18 cellular contexts compared by ENCODE assay signal in the genomic region with DNA sequence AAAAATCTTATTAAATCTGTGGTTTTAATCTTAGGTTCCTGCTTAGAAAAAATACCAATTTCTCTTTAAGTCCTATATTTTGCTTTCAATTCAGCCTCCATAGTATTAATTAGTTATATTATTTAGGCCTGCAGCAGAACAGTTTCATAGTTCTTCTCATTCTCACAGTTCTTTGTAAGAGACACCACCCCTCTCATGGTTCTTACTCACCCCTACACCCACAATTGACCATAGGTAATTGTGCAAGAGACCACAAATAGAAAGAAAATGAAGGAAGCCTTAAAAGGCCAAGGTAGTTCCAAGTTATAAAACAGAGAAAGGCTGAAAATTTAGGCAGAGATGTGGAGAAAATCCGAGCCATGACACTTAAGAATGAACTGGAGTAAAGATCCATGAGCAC.
A peak's percentile ranks its signal among the peaks of the same experiment; 100 is the strongest.
DNase-seq lines count a peak whose midpoint lies in the region; ATAC-seq and TF ChIP-seq lines count a peak whose summit lies in the region.
"Had no signal": no experiment of that assay in that cellular context is flagged by ENCODE, and none has a peak within 500 bp of the region (broad histone marks: within the 10 kb centered on the region; RNA-seq: fewer than 3 reads in every experiment).

No MANE protein-coding gene starts in this region.

- H2BK15ac ChIP-seq in mesenchymal stem cell (ENCODE audit: low read depth, poor library complexity, severe bottlenecking) = no peak overlapping the region

- TF ChIP-seq CTCF in choroid plexus epithelial cell (conservative IDR thresholded peaks at IDR 0.05; ENCODE audit: low read depth, low read length) = no peak

- H4K8ac ChIP-seq in mesenchymal stem cell (ENCODE audit: low read length) = no peak overlapping the region

- no peak overlapping the region for H3K4me2 ChIP-seq in mesenchymal stem cell (ENCODE audit: low read length, poor library complexity, severe bottlenecking)

- H2AK5ac ChIP-seq in mesenchymal stem cell (ENCODE audit: low read length, severe bottlenecking) = no peak overlapping the region

- no peak overlapping the region for H2BK12ac ChIP-seq in mesenchymal stem cell (ENCODE audit: low read length in 2 of 2)

- H3K18ac ChIP-seq in mesenchymal stem cell (ENCODE audit: low read depth in 1 of 2, low read length in 2 of 2) = no peak overlapping the region

- peaks cover 9% of the 10 kb centered on the region for H3K79me1 ChIP-seq in mesenchymal stem cell (replicated peaks; ENCODE audit: low read length, poor library complexity, severe bottlenecking)

- no peak overlapping the region for H2BK120ac ChIP-seq in mesenchymal stem cell (ENCODE audit: low read depth, low read length)

- H4K91ac ChIP-seq in mesenchymal stem cell (ENCODE audit: low read length) = no peak overlapping the region

- H3K4me3 ChIP-seq in choroid plexus epithelial cell (ENCODE audit: low read depth, low read length) (no peak overlapping the region), mesenchymal stem cell (ENCODE audit: insufficient read depth in 1 of 2, low read depth in 1 of 2, low read length in 2 of 2) (no peak overlapping the region)
- H3K4me3 ChIP-seq: ascending aorta, ovary had no signal

- H3K27ac ChIP-seq in mesenchymal stem cell (ENCODE audit: low read length, poor library complexity, severe bottlenecking) = no peak overlapping the region
- H3K27ac ChIP-seq: ascending aorta, ovary, VCaP had no signal

- H3K23ac ChIP-seq in mesenchymal stem cell (ENCODE audit: low read length in 2 of 2) = no peak overlapping the region

- H3K36me3 ChIP-seq in mesenchymal stem cell (ENCODE audit: control insufficient read depth in 1 of 2, insufficient read depth in 2 of 2, low read depth in 1 of 2, low read length in 2 of 2) = no peaks in the 10 kb centered on the region
- H3K36me3 ChIP-seq: ascending aorta, ovary had no signal

- no peaks in the 10 kb centered on the region for H3K27me3 ChIP-seq in mesenchymal stem cell (ENCODE audit: control insufficient read depth in 1 of 2, insufficient read depth in 1 of 2, low read length in 2 of 2)
- H3K27me3 ChIP-seq: ascending aorta, ovary had no signal

- no peak overlapping the region for H2BK5ac ChIP-seq in mesenchymal stem cell (ENCODE audit: low read depth, low read length, poor library complexity, severe bottlenecking)

- peak; percentile 3 for DNase-seq in EH (ENCODE audit: low read depth)
- DNase-seq in MV-4-11 (lab: John Stamatoyannopoulos, UW) = peak; percentile 59
- DNase-seq in choroid plexus epithelial cell (ENCODE audit: low read depth) = peak; percentile 79
- peak; percentile 7 for DNase-seq in mesenchymal stem cell
- DNase-seq in GM19238 (ENCODE audit: insufficient read length, low spot score) = no peak
- no peak for DNase-seq in NCI-H748 (lab: John Stamatoyannopoulos, UW; ENCODE audit: unreplicated experiment)
- DNase-seq: activated CD8-positive, alpha-beta memory T cell treated with anti-CD3 and anti-CD28 coated beads for 24 hours; activated effector memory CD4-positive, alpha-beta T cell treated with Interleukin-2 at 50 U/mL for 16 hours; glutamatergic neuron; NCI-H1105 treated with DMSO at 0.1 percent for 48 hours; NCI-H2227 treated with DMSO at 0.1 percent for 48 hours; ovary; stimulated activated CD4-positive, alpha-beta T cell treated with anti-CD3 and anti-CD28 coated beads, Interleukin-12 subunit alpha, Interleukin-12 subunit beta, amount 100 ng/mL, for 4 hours had no signal

- H2AFZ ChIP-seq in mesenchymal stem cell (ENCODE audit: low read depth, low read length) = no peak overlapping the region

- ATAC-seq in GM18502 (IDR thresholded peaks at IDR 0.05; ENCODE audit: poor library complexity, unreplicated experiment) = no peak
- no peak for ATAC-seq in HG02870 (IDR thresholded peaks at IDR 0.05; ENCODE audit: unreplicated experiment)
- ATAC-seq: HepG2 had no signal

- 100% methylated on average over 1 of the region's 1 CpG for WGBS in mesenchymal stem cell

- H3K4me1 ChIP-seq in mesenchymal stem cell (ENCODE audit: control insufficient read depth, insufficient read depth, low read depth, low read length) = peaks cover 2% of the 10 kb centered on the region
- H3K4me1 ChIP-seq: ascending aorta had no signal

- H3K14ac ChIP-seq in mesenchymal stem cell (ENCODE audit: low read length in 2 of 2) = no peak overlapping the region

- H3K9ac ChIP-seq in mesenchymal stem cell (ENCODE audit: low read length) = peak overlapping the region; percentile 63

- H3K4ac ChIP-seq in mesenchymal stem cell (ENCODE audit: low read depth in 1 of 2, low read length in 2 of 2) = no peak overlapping the region

- H3K9me3 ChIP-seq in mesenchymal stem cell (ENCODE audit: control insufficient read depth, low read length) = no peaks in the 10 kb centered on the region
- H3K9me3 ChIP-seq: ascending aorta, ovary had no signal

Comparison
In these comparisons a context has a peak if more than half of its experiments do, and no peak if none do; other contexts are left out.
1. DNase-seq: peak in EH (single experiment), MV-4-11 (single experiment), choroid plexus epithelial cell (single experiment) and mesenchymal stem cell (single experiment); none in GM19238 (single experiment) and NCI-H748 (single experiment).